ENCODE assay signal across 9 cellular contexts in genomic region chr18:3995476-3996102, GRCh38.
DNase-seq lines count a peak whose midpoint lies in the region; ATAC-seq and TF ChIP-seq lines count a peak whose summit lies in the region.
"Had no signal": no experiment of that assay in that cellular context is flagged by ENCODE, and none has a peak within 500 bp of the region (broad histone marks: within the 10 kb centered on the region; RNA-seq: fewer than 3 reads in every experiment).

No MANE protein-coding gene starts in this region.

- H3K4me1 Mint-ChIP-seq in activated naive CD4-positive, alpha-beta T cell treated with anti-CD3 and anti-CD28 coated beads for 36 hours (ENCODE audit: low read depth) = no peaks in the 10 kb centered on the region

- no peak overlapping the region for H3K4me3 Mint-ChIP-seq in activated naive CD4-positive, alpha-beta T cell treated with anti-CD3 and anti-CD28 coated beads for 36 hours

- H3K9me3 Mint-ChIP-seq in activated naive CD4-positive, alpha-beta T cell treated with anti-CD3 and anti-CD28 coated beads for 36 hours = no peaks in the 10 kb centered on the region

- H3K27ac Mint-ChIP-seq in activated naive CD4-positive, alpha-beta T cell treated with anti-CD3 and anti-CD28 coated beads for 36 hours = no peak overlapping the region

- H2AFZ ChIP-seq in Karpas-422 (ENCODE audit: low read length) = no peak overlapping the region

- intact Hi-C loops in activated naive CD4-positive, alpha-beta T cell treated with anti-CD3 and anti-CD28 coated beads for 36 hours (cut with micrococcal nuclease) = loop anchor here (1.0 to 5.0 kb wide), 5 partner anchors 123 to 1061 kb away; no protein-coding TSS in a partner anchor
- intact Hi-C loops in Right ventricle myocardium superior (cut with DNase I) = loop anchor here (10.0 kb wide), 1 partner anchor 291 kb away; no protein-coding TSS in a partner anchor

- H3K4me2 ChIP-seq in Karpas-422 (ENCODE audit: low read depth, low read length, poor library complexity, severe bottlenecking) = no peak overlapping the region

- H3K9me3 ChIP-seq in BE2C (no peaks in the 10 kb centered on the region), Karpas-422 (ENCODE audit: low read length) (no peaks in the 10 kb centered on the region)

- H3K36me3 ChIP-seq in BE2C = no peaks in the 10 kb centered on the region
- no peaks in the 10 kb centered on the region for H3K36me3 ChIP-seq in Karpas-422 (ENCODE audit: insufficient read depth, low read length)

- no peak overlapping the region for H3K27ac ChIP-seq in Karpas-422 (ENCODE audit: low read length)
- H3K27ac ChIP-seq: skin epidermis had no signal

- H3K4me3 ChIP-seq in BE2C (ENCODE audit: low read depth, low read length) (no peak overlapping the region), Karpas-422 (ENCODE audit: low read length) (no peak overlapping the region), retinal pigment epithelial cell (ENCODE audit: low read length) (no peak overlapping the region)
- H3K4me3 ChIP-seq: skin epidermis had no signal

- H4K20me1 ChIP-seq in Karpas-422 (ENCODE audit: insufficient read depth, low read depth, low read length) = no peaks in the 10 kb centered on the region

- no peaks in the 10 kb centered on the region for H3K79me2 ChIP-seq in Karpas-422 (ENCODE audit: low read length)

- H3K4me1 ChIP-seq in BE2C = no peaks in the 10 kb centered on the region
- H3K4me1 ChIP-seq in Karpas-422 (ENCODE audit: low read length) = no peaks in the 10 kb centered on the region

- CTCF ChIA-PET in activated naive CD4-positive, alpha-beta T cell treated with anti-CD3 and anti-CD28 coated beads for 36 hours (lab: Charles Lee) = interaction anchor here (0.6 to 5.8 kb wide), 18 partner anchors 10 to 308 kb away, joined by 3 to 79 read pairs (median 3); no protein-coding TSS in a partner anchor

- no peaks in the 10 kb centered on the region for H3K36me3 Mint-ChIP-seq in activated naive CD4-positive, alpha-beta T cell treated with anti-CD3 and anti-CD28 coated beads for 36 hours (ENCODE audit: low read depth)

- H3K9ac ChIP-seq in Karpas-422 (ENCODE audit: low read length) = no peak overlapping the region

- TF ChIP-seq CTCF in BE2C (IDR thresholded peaks at IDR 0.05; ENCODE audit: low read depth, low read length) (peak; percentile 70), retinal pigment epithelial cell (conservative IDR thresholded peaks at IDR 0.05; ENCODE audit: low read depth, low read length) (peak; percentile 88)

- peaks cover 5% of the 10 kb centered on the region for H3K27me3 Mint-ChIP-seq in activated naive CD4-positive, alpha-beta T cell treated with anti-CD3 and anti-CD28 coated beads for 36 hours (ENCODE audit: low read depth)

- DNase-seq in BE2C (peak; percentile 24), GM19240 (ENCODE audit: insufficient read length, low spot score) (peak; percentile 6), Karpas-422 (peak; percentile 92), RPMI8226 (peak; percentile 75), Right ventricle myocardium superior (no peak), retinal pigment epithelial cell (ENCODE audit: low read depth) (peak; percentile 31), GM19238 (ENCODE audit: insufficient read length, low spot score) (no peak)
- DNase-seq in activated naive CD4-positive, alpha-beta T cell treated with anti-CD3 and anti-CD28 coated beads for 36 hours = peak; percentile 78

- ATAC-seq in Right ventricle myocardium superior (ENCODE audit: poor library complexity) = peak; percentile 64

- H3K9me2 ChIP-seq in Karpas-422 (replicated peaks; ENCODE audit: insufficient read depth, low read length) = no peaks in the 10 kb centered on the region

- H3K27me3 ChIP-seq in BE2C (no peaks in the 10 kb centered on the region), Karpas-422 (ENCODE audit: low read length) (no peaks in the 10 kb centered on the region)

Comparison
In these comparisons a context has a peak if more than half of its experiments do, and no peak if none do; other contexts are left out.
1. DNase-seq: peak in BE2C (single experiment), GM19240 (single experiment), Karpas-422 (single experiment), RPMI8226 (single experiment), activated naive CD4-positive, alpha-beta T cell treated with anti-CD3 and anti-CD28 coated beads for 36 hours (single experiment) and retinal pigment epithelial cell (single experiment); none in Right ventricle myocardium superior (single experiment) and GM19238 (single experiment).